23 cellular contexts compared by ENCODE assay signal in the genomic region with DNA sequence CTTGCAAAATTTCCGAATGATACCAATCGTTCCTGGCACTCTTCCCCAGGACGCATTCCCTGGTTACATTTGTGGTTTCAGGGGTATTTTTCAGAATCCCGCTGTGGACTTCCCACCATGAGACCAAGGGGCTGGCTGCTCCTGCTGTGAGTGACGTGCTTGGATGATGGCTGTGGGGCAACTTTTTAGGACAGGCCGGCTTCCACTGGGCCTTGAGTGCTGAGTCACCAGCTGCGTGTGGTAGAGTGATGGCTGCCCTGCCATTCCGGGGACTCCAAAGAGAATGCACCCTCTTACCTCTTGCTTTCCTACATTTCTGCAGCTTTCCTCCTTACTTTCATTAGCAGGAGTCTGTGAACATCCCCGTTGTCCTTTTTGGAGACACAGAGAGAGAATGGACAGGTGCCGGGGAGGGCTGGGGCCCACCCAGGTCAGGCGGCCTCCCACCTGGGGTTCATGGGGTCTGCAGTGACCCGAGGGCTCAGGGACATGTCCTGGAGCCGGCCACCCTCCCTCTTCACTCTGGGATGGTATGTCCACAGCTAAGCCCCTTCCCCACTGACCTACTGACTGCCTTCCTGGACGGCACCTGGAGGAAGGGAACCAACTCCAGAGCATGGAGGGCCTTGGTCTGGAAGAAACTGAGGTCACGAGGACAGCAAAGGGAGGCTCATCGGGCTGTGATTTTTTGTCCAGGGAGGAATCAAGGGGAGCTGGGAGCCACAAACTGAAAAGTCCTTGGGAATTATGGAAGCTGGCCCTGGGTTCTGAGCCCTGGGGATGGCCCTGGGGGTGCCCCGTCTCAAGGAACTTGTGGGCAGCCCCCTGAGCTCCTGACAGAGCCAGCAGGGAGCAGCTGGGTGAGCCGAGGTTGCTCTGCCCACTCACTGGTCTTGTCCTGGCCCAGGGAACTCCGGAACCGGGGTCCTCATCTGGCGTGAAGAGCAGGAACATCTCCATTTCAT.
DNase-seq lines count a peak whose midpoint lies in the region; ATAC-seq, FAIRE-seq and TF ChIP-seq lines count a peak whose summit lies in the region.
"Had no signal": no experiment of that assay in that cellular context is flagged by ENCODE, and none has a peak within 500 bp of the region (broad histone marks: within the 10 kb centered on the region; RNA-seq: fewer than 3 reads in every experiment).

No MANE protein-coding gene starts in this region.

- H3K9me3 ChIP-seq in kidney (ENCODE audit: control insufficient read depth in 1 of 2, low read length in 2 of 2) (no peaks in the 10 kb centered on the region), stomach (no peaks in the 10 kb centered on the region), spleen (no peaks in the 10 kb centered on the region)
- H3K9me3 ChIP-seq: HAP-1, uterus had no signal

- peak; percentile 9 for DNase-seq in activated T-cell treated with anti-CD3 and anti-CD28 coated beads, Interleukin-2, amount 50 U/mL, for 24 hours
- DNase-seq in activated T-cell treated with anti-CD3 and anti-CD28 coated beads for 4 hours (no peak), activated B cell treated with CpG ODN at 0.5 μM for 24 hours (peak; percentile 2), kidney (peak; percentile 66), stomach (peak; percentile 14), spleen (no peak), GM19238 (ENCODE audit: insufficient read length, low spot score) (no peak)
- no peak for DNase-seq in stimulated activated effector memory CD8-positive, alpha-beta T cell treated with anti-CD3 and anti-CD28 coated beads, Interleukin-12 subunit alpha, Interleukin-12 subunit beta, amount 100 ng/mL, for 72 hours (ENCODE audit: low spot score in 2 of 2)
- DNase-seq: activated CD8-positive, alpha-beta T cell treated with anti-CD3 and anti-CD28 coated beads, Interleukin-2, amount 10 ng/mL, durations not matched to agents 7 days and 5 days; activated gamma-delta T cell treated with Interleukin-2 at 50 U/mL for 16 hours; anterior cingulate cortex; CD4-positive, CD25-positive, alpha-beta regulatory T cell; DMS153; NCI-H1436 treated with DMSO at 0.1 percent for 48 hours; NCI-H82; stimulated activated CD4-positive, alpha-beta T cell treated with anti-CD3 and anti-CD28 coated beads, Interleukin-15, amount 100 ng/mL, for 24 hours; stimulated activated naive CD8-positive, alpha-beta T cell treated with anti-CD3 and anti-CD28 coated beads, Interleukin-15, Interleukin-2, amounts not matched to agents 100 U/mL and 50 U/mL, for 24 hours; uterus had no signal

- H3K27me3 ChIP-seq in stomach (peaks cover 0 to 32% (median 0%) of the 10 kb centered on the region in 3 donors), spleen (replicated peaks in 1 of 7) (peaks cover 0 to 38% (median 0%) of the 10 kb centered on the region in 7 donors)
- H3K27me3 ChIP-seq: uterus had no signal

- H3K4me3 Mint-ChIP-seq in activated T-cell treated with anti-CD3 and anti-CD28 coated beads, Interleukin-2, amount 50 U/mL, for 24 hours: no peak overlapping the region
- H3K4me3 Mint-ChIP-seq in activated B cell treated with CpG ODN at 0.5 μM for 24 hours: no peak overlapping the region
- no peak overlapping the region for H3K4me3 Mint-ChIP-seq in stimulated activated effector memory CD8-positive, alpha-beta T cell treated with anti-CD3 and anti-CD28 coated beads, Interleukin-12 subunit alpha, Interleukin-12 subunit beta, amount 100 ng/mL, for 72 hours
- H3K4me3 Mint-ChIP-seq: activated CD8-positive, alpha-beta T cell treated with anti-CD3 and anti-CD28 coated beads, Interleukin-2, amount 10 ng/mL, durations not matched to agents 7 days and 5 days; CD4-positive, CD25-positive, alpha-beta regulatory T cell; naive thymus-derived CD8-positive, alpha-beta T cell had no signal

- no peaks in the 10 kb centered on the region for H3K4me1 Mint-ChIP-seq in activated T-cell treated with anti-CD3 and anti-CD28 coated beads, Interleukin-2, amount 50 U/mL, for 24 hours (ENCODE audit: low read depth)
- H3K4me1 Mint-ChIP-seq in activated B cell treated with CpG ODN at 0.5 μM for 24 hours: no peaks in the 10 kb centered on the region
- no peaks in the 10 kb centered on the region for H3K4me1 Mint-ChIP-seq in stimulated activated effector memory CD8-positive, alpha-beta T cell treated with anti-CD3 and anti-CD28 coated beads, Interleukin-12 subunit alpha, Interleukin-12 subunit beta, amount 100 ng/mL, for 72 hours
- H3K4me1 Mint-ChIP-seq: CD4-positive, CD25-positive, alpha-beta regulatory T cell had no signal

- H3K9ac ChIP-seq in kidney (ENCODE audit: low read length in 2 of 2): no peak overlapping the region

- FAIRE-seq in kidney (lab: Jason Lieb, UNC): no peak
- FAIRE-seq: colon had no signal

- ATAC-seq in activated B cell treated with CpG ODN at 0.5 μM for 24 hours (ENCODE audit: low read depth): no peak
- ATAC-seq in stimulated activated effector memory CD8-positive, alpha-beta T cell treated with anti-CD3 and anti-CD28 coated beads, Interleukin-12 subunit alpha, Interleukin-12 subunit beta, amount 100 ng/mL, for 72 hours: no peak
- ATAC-seq: activated CD8-positive, alpha-beta T cell treated with anti-CD3 and anti-CD28 coated beads, Interleukin-2, amount 10 ng/mL, durations not matched to agents 7 days and 5 days; naive thymus-derived CD8-positive, alpha-beta T cell; stimulated activated naive CD8-positive, alpha-beta T cell treated with anti-CD3 and anti-CD28 coated beads, Interleukin-15, Interleukin-2, amounts not matched to agents 100 U/mL and 50 U/mL, for 24 hours had no signal

- TF ChIP-seq CTCF in activated B cell treated with CpG ODN at 0.5 μM for 24 hours (IDR thresholded peaks at IDR 0.05) (no peak), kidney (IDR thresholded peaks at IDR 0.05; ENCODE audit: borderline replicate concordance, extremely low read depth, insufficient read depth) (no peak), stomach (IDR thresholded peaks at IDR 0.05) (no peak), spleen (IDR thresholded peaks at IDR 0.05 in 8 of 11, conservative IDR thresholded peaks at IDR 0.05 in 3 of 11) (no peak)

- intact Hi-C loops in activated B cell treated with CpG ODN at 0.5 μM for 24 hours (cut with micrococcal nuclease) (no loop called here), kidney (cut with DNase I) (no loop called here), stomach (cut with DNase I; ENCODE audit: low total_unique reads) (no loop called here), spleen (cut with DNase I; ENCODE audit: low total_unique reads) (no loop called here)

- POLR2A ChIA-PET in activated B cell treated with CpG ODN at 0.5 μM for 24 hours (lab: Charles Lee): no interaction called here

- H3K27me3 Mint-ChIP-seq in activated T-cell treated with anti-CD3 and anti-CD28 coated beads, Interleukin-2, amount 50 U/mL, for 24 hours: peaks cover 9% of the 10 kb centered on the region
- peaks cover 10% of the 10 kb centered on the region for H3K27me3 Mint-ChIP-seq in activated B cell treated with CpG ODN at 0.5 μM for 24 hours

- H3K9me3 Mint-ChIP-seq in activated T-cell treated with anti-CD3 and anti-CD28 coated beads, Interleukin-2, amount 50 U/mL, for 24 hours: no peaks in the 10 kb centered on the region
- no peaks in the 10 kb centered on the region for H3K9me3 Mint-ChIP-seq in activated B cell treated with CpG ODN at 0.5 μM for 24 hours
- no peaks in the 10 kb centered on the region for H3K9me3 Mint-ChIP-seq in stimulated activated effector memory CD8-positive, alpha-beta T cell treated with anti-CD3 and anti-CD28 coated beads, Interleukin-12 subunit alpha, Interleukin-12 subunit beta, amount 100 ng/mL, for 72 hours

- 83 to 88% (median 84%) methylated on average over 21 of the region's 21 CpGs for WGBS in stomach, 5 donors
- WGBS in spleen, 5 donors: 85 to 96% (median 88%) methylated on average over 16 to 21 of the region's 21 CpGs

- no peak overlapping the region for H3K27ac ChIP-seq in kidney (ENCODE audit: low read depth in 2 of 2, low read length in 2 of 2)
- no peak overlapping the region for H3K27ac ChIP-seq in stomach
- H3K27ac ChIP-seq in spleen: no peak overlapping the region
- H3K27ac ChIP-seq: RWPE1, uterus, VCaP had no signal

- TF ChIP-seq POLR2A in stomach (IDR thresholded peaks at IDR 0.05) (no peak), spleen (IDR thresholded peaks at IDR 0.05) (no peak)

- H3K4me3 ChIP-seq in kidney (ENCODE audit: low read length in 2 of 2) (no peak overlapping the region), stomach (no peak overlapping the region), spleen (no peak overlapping the region)
- H3K4me3 ChIP-seq: HAP-1, uterus had no signal

- CTCF ChIA-PET in activated B cell treated with CpG ODN at 0.5 μM for 24 hours (lab: Charles Lee): no interaction called here

- H3K36me3 ChIP-seq in kidney (ENCODE audit: control insufficient read depth in 1 of 2, insufficient read depth in 2 of 2, low read length in 2 of 2): no peaks in the 10 kb centered on the region
- H3K36me3 ChIP-seq in stomach: no peaks in the 10 kb centered on the region
- no peaks in the 10 kb centered on the region for H3K36me3 ChIP-seq in spleen
- H3K36me3 ChIP-seq: HAP-1, uterus had no signal

- no peak overlapping the region for H3K27ac Mint-ChIP-seq in activated T-cell treated with anti-CD3 and anti-CD28 coated beads, Interleukin-2, amount 50 U/mL, for 24 hours
- H3K27ac Mint-ChIP-seq in activated B cell treated with CpG ODN at 0.5 μM for 24 hours: no peak overlapping the region
- no peak overlapping the region for H3K27ac Mint-ChIP-seq in stimulated activated effector memory CD8-positive, alpha-beta T cell treated with anti-CD3 and anti-CD28 coated beads, Interleukin-12 subunit alpha, Interleukin-12 subunit beta, amount 100 ng/mL, for 72 hours
- H3K27ac Mint-ChIP-seq: activated CD8-positive, alpha-beta T cell treated with anti-CD3 and anti-CD28 coated beads, Interleukin-2, amount 10 ng/mL, durations not matched to agents 7 days and 5 days; CD4-positive, CD25-positive, alpha-beta regulatory T cell; naive thymus-derived CD8-positive, alpha-beta T cell had no signal

- H3K4me1 ChIP-seq in kidney (ENCODE audit: control insufficient read depth in 1 of 2, insufficient read depth in 1 of 2, low read depth in 1 of 2, low read length in 2 of 2): no peaks in the 10 kb centered on the region
- H3K4me1 ChIP-seq in stomach: peaks cover 0 to 25% (median 10%) of the 10 kb centered on the region in 4 donors
- peaks cover 0 to 27% (median 6%) of the 10 kb centered on the region in 6 donors for H3K4me1 ChIP-seq in spleen
- H3K4me1 ChIP-seq: HAP-1, uterus had no signal

- no peak for TF ChIP-seq EP300 in stomach (IDR thresholded peaks at IDR 0.05)

- no peaks in the 10 kb centered on the region for H3K36me3 Mint-ChIP-seq in activated T-cell treated with anti-CD3 and anti-CD28 coated beads, Interleukin-2, amount 50 U/mL, for 24 hours (ENCODE audit: low read depth)
- no peaks in the 10 kb centered on the region for H3K36me3 Mint-ChIP-seq in activated B cell treated with CpG ODN at 0.5 μM for 24 hours (ENCODE audit: low read depth)
- H3K36me3 Mint-ChIP-seq in stimulated activated effector memory CD8-positive, alpha-beta T cell treated with anti-CD3 and anti-CD28 coated beads, Interleukin-12 subunit alpha, Interleukin-12 subunit beta, amount 100 ng/mL, for 72 hours: no peaks in the 10 kb centered on the region
- H3K36me3 Mint-ChIP-seq: CD4-positive, CD25-positive, alpha-beta regulatory T cell; naive thymus-derived CD8-positive, alpha-beta T cell had no signal

Comparison
In these comparisons a context has a peak if more than half of its experiments do, and no peak if none do; other contexts are left out.
1. DNase-seq: peak in activated T-cell treated with anti-CD3 and anti-CD28 coated beads, Interleukin-2, amount 50 U/mL, for 24 hours (single experiment), activated B cell treated with CpG ODN at 0.5 μM for 24 hours (single experiment), kidney (single experiment) and stomach (single experiment); none in activated T-cell treated with anti-CD3 and anti-CD28 coated beads for 4 hours (single experiment), spleen (single experiment), stimulated activated effector memory CD8-positive, alpha-beta T cell treated with anti-CD3 and anti-CD28 coated beads, Interleukin-12 subunit alpha, Interleukin-12 subunit beta, amount 100 ng/mL, for 72 hours (0 of 2) and GM19238 (single experiment).